20 cellular contexts compared by ENCODE assay signal in the genomic region with DNA sequence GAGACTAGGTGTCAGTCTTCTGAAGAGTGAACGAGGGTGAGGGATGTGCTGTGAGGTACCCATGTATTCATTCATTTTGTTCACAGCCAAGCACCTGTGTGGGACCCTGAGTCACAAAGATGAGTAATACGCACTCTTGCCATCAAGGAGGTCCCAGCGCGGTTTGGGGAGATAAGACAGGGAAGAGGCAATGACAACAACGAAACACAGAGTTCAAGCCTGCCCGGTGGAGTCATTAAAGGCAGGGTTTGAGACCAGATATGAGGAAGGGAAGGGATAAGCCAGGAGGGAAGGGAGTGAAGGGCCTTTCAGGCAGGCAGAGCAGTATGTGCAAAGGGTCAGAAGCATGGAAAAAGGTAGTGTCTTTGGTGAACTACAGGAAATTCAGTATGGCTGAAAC. TPM values are rescaled to one million over a fixed set of nuclear protein-coding genes. Genes with fewer than 3 reads are reported as not detected.
DNase-seq lines count a peak whose midpoint lies in the region; ATAC-seq and TF ChIP-seq lines count a peak whose summit lies in the region.
"Had no signal": no experiment of that assay in that cellular context is flagged by ENCODE, and none has a peak within 500 bp of the region (broad histone marks: within the 10 kb centered on the region; RNA-seq: fewer than 3 reads in every experiment).

No MANE protein-coding gene starts in this region.

- ATAC-seq in activated T-helper 17 cell treated with anti-CD3 and anti-CD28 coated beads, Interleukin-2, amount 50 U/mL, for 72 hours (replicated peaks): peak; percentile 66
- no peak for ATAC-seq in GM19455 (IDR thresholded peaks at IDR 0.05; ENCODE audit: unreplicated experiment)
- ATAC-seq: naive thymus-derived CD8-positive, alpha-beta T cell; SK-N-SH treated with all-trans-retinoic acid at 6 μM for 48 hours had no signal

- CTCF ChIA-PET in HEK293 (lab: Yijun Ruan, JAX): interaction anchor here (0.6 to 1.2 kb wide), 3 partner anchors 105 to 364 kb away, joined by 3 read pairs; no protein-coding TSS in a partner anchor

- DNase-seq in NK-92 (lab: John Stamatoyannopoulos, UW; ENCODE audit: unreplicated experiment) (peak; percentile 12), GM20000 (ENCODE audit: low spot score) (no peak)
- no peak for DNase-seq in NK-92 treated with Interleukin-12 subunit alpha and Interleukin-12 subunit beta, amount 100 ng/mL, for 24 hours (lab: John Stamatoyannopoulos, UW)
- peak; percentile 31 for DNase-seq in stimulated activated CD4-positive, alpha-beta T cell treated with anti-CD3 and anti-CD28 coated beads, Interleukin-2, amount 100 ng/mL, for 4 hours (ENCODE audit: low read depth)
- DNase-seq in effector CD4-positive, alpha-beta T cell: no peak
- DNase-seq: Karpas-422; naive thymus-derived CD8-positive, alpha-beta T cell; NCI-H1105; NCI-H69; PC-9; stimulated activated naive CD4-positive, alpha-beta T cell had no signal

- no peak overlapping the region for H3K4me3 ChIP-seq in HEK293 (ENCODE audit: low read depth, low read length)
- H3K4me3 ChIP-seq: cardiac muscle cell, PC-9 had no signal

- no peaks in the 10 kb centered on the region for H3K36me3 ChIP-seq in HEK293 (ENCODE audit: control insufficient read depth in 2 of 2, insufficient read depth in 1 of 2, low read length in 2 of 2)
- H3K36me3 ChIP-seq: cardiac muscle cell had no signal

- H3K4me3 Mint-ChIP-seq in activated T-helper 17 cell treated with anti-CD3 and anti-CD28 coated beads, Interleukin-2, amount 50 U/mL, for 72 hours: no peak overlapping the region
- H3K4me3 Mint-ChIP-seq: memory B cell; naive thymus-derived CD8-positive, alpha-beta T cell; type B pancreatic cell had no signal

- no peaks in the 10 kb centered on the region for H3K36me3 Mint-ChIP-seq in activated T-helper 17 cell treated with anti-CD3 and anti-CD28 coated beads, Interleukin-2, amount 50 U/mL, for 72 hours (ENCODE audit: low read depth)
- H3K36me3 Mint-ChIP-seq: naive thymus-derived CD8-positive, alpha-beta T cell; type B pancreatic cell had no signal

- H3K9me3 Mint-ChIP-seq in activated T-helper 17 cell treated with anti-CD3 and anti-CD28 coated beads, Interleukin-2, amount 50 U/mL, for 72 hours: no peaks in the 10 kb centered on the region
- H3K9me3 Mint-ChIP-seq: memory B cell; naive thymus-derived CD8-positive, alpha-beta T cell; type B pancreatic cell had no signal

- H3K4me1 Mint-ChIP-seq in activated T-helper 17 cell treated with anti-CD3 and anti-CD28 coated beads, Interleukin-2, amount 50 U/mL, for 72 hours: no peaks in the 10 kb centered on the region

- no peak for TF ChIP-seq CTCF in HEK293 (tag by site-specific recombination; IDR thresholded peaks at IDR 0.05)
- TF ChIP-seq CTCF in GM20000 (IDR thresholded peaks at IDR 0.05; ENCODE audit: extremely low read depth, missing control alignments): no peak

- H3K27me3 Mint-ChIP-seq in activated T-helper 17 cell treated with anti-CD3 and anti-CD28 coated beads, Interleukin-2, amount 50 U/mL, for 72 hours: peaks cover under 1% of the 10 kb centered on the region
- H3K27me3 Mint-ChIP-seq: naive thymus-derived CD8-positive, alpha-beta T cell had no signal

- H3K4me1 ChIP-seq in HEK293 (ENCODE audit: control insufficient read depth, insufficient read depth, low read length): no peaks in the 10 kb centered on the region
- H3K4me1 ChIP-seq: parathyroid adenoma had no signal

- no peak overlapping the region for H3K27ac ChIP-seq in HEK293 (ENCODE audit: extremely low read depth, low read depth, low read length)
- H3K27ac ChIP-seq: 22Rv1, cardiac muscle cell, parathyroid adenoma, PC-9 had no signal

- H3K9me3 ChIP-seq in HEK293 (ENCODE audit: control insufficient read depth, insufficient read depth, low read depth, low read length): no peaks in the 10 kb centered on the region

- POLR2A ChIA-PET in HEK293 (lab: Yijun Ruan, JAX): no interaction called here

- no peak overlapping the region for H3K27ac Mint-ChIP-seq in activated T-helper 17 cell treated with anti-CD3 and anti-CD28 coated beads, Interleukin-2, amount 50 U/mL, for 72 hours
- H3K27ac Mint-ChIP-seq: memory B cell; naive thymus-derived CD8-positive, alpha-beta T cell; type B pancreatic cell had no signal

TF ChIP-seq in HEK293, 187 proteins besides CTCF, POLR2A, EP300 and RAD21:
- no peak for TF ChIP-seq ZNF48 (tag by site-specific recombination; IDR thresholded peaks at IDR 0.05)
- TF ChIP-seq ZNF600 (tag by site-specific recombination; IDR thresholded peaks at IDR 0.05): peak; percentile 21; the same call in 1 of the 2 replicates
- no peak for TF ChIP-seq HOXD13 (CRISPR knock-in tag; IDR thresholded peaks at IDR 0.05; ENCODE audit: borderline replicate concordance)
- TF ChIP-seq KLF17 (tag by site-specific recombination; IDR thresholded peaks at IDR 0.05): no peak
- 0 out of 2 replicates have a peak, but pooled peaks have one; percentile 16 for TF ChIP-seq GLIS1 (tag by site-specific recombination; IDR thresholded peaks at IDR 0.05)
- TF ChIP-seq, protein P1, sequence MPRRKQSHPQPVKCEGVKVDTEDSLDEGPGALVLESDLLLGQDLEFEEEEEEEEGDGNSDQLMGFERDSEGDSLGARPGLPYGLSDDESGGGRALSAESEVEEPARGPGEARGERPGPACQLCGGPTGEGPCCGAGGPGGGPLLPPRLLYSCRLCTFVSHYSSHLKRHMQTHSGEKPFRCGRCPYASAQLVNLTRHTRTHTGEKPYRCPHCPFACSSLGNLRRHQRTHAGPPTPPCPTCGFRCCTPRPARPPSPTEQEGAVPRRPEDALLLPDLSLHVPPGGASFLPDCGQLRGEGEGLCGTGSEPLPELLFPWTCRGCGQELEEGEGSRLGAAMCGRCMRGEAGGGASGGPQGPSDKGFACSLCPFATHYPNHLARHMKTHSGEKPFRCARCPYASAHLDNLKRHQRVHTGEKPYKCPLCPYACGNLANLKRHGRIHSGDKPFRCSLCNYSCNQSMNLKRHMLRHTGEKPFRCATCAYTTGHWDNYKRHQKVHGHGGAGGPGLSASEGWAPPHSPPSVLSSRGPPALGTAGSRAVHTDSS (tag by site-specific recombination; IDR thresholded peaks at IDR 0.05): no peak

RNA-seq across cellular contexts. Expression of gene DCHS1, which starts 4.6 kb away (rescaled TPM):
- 1 to 10 TPM in 1 of 2 donors, under 1 TPM in 1; 0.26 to 1.5 TPM for total RNA-seq in activated T-helper 17 cell treated with anti-CD3 and anti-CD28 coated beads, Interleukin-2, amount 50 U/mL, for 72 hours

RNA-seq across cellular contexts. Expression of gene TPP1, which starts 31.8 kb away (rescaled TPM):
- total RNA-seq in activated T-helper 17 cell treated with anti-CD3 and anti-CD28 coated beads, Interleukin-2, amount 50 U/mL, for 72 hours: 100 to 1,000 TPM in 1 of 2 donors, 10 to 100 TPM in 1; 75.7 to 172 TPM

RNA-seq across cellular contexts. Expression of gene MRPL17, which starts 32.2 kb away (rescaled TPM):
- 10 to 100 TPM; 65.8 to 74.7 TPM for total RNA-seq in activated T-helper 17 cell treated with anti-CD3 and anti-CD28 coated beads, Interleukin-2, amount 50 U/mL, for 72 hours

RNA-seq across cellular contexts. Expression of gene TAF10, which starts 39.0 kb away (rescaled TPM):
- total RNA-seq in activated T-helper 17 cell treated with anti-CD3 and anti-CD28 coated beads, Interleukin-2, amount 50 U/mL, for 72 hours: 100 to 1,000 TPM in 1 of 2 donors, 10 to 100 TPM in 1; 82.2 to 106 TPM

RNA-seq across cellular contexts. Expression of gene ILK, which starts 47.4 kb away (rescaled TPM):
- 100 to 1,000 TPM in 1 of 2 donors, 10 to 100 TPM in 1; 85.0 to 113 TPM for total RNA-seq in activated T-helper 17 cell treated with anti-CD3 and anti-CD28 coated beads, Interleukin-2, amount 50 U/mL, for 72 hours

Comparison
In these comparisons a context has a peak if more than half of its experiments do, and no peak if none do; other contexts are left out.
1. DNase-seq: peak in NK-92 (single experiment) and stimulated activated CD4-positive, alpha-beta T cell treated with anti-CD3 and anti-CD28 coated beads, Interleukin-2, amount 100 ng/mL, for 4 hours (single experiment); none in NK-92 treated with Interleukin-12 subunit alpha and Interleukin-12 subunit beta, amount 100 ng/mL, for 24 hours (single experiment), effector CD4-positive, alpha-beta T cell (single experiment) and GM20000 (single experiment).